In genomic region chr14:24211311-24211710, GRCh38 we compare ENCODE assay signal across 18 cellular contexts. TPM values are rescaled to one million over a fixed set of nuclear protein-coding genes. Genes with fewer than 3 reads are reported as not detected.
DNase-seq lines count a peak whose midpoint lies in the region; ATAC-seq, FAIRE-seq and TF ChIP-seq lines count a peak whose summit lies in the region.
"Had no signal": no experiment of that assay in that cellular context is flagged by ENCODE, and none has a peak within 500 bp of the region (broad histone marks: within the 10 kb centered on the region; RNA-seq: fewer than 3 reads in every experiment).

No MANE protein-coding gene starts in this region.

- peak overlapping the region; percentile 95 for H3K27ac Mint-ChIP-seq in activated naive CD4-positive, alpha-beta T cell treated with anti-CD3 and anti-CD28 coated beads, Interleukin-2, amount 10 ng/mL, durations not matched to agents 7 days and 5 days
- H3K27ac Mint-ChIP-seq in WTC11, result peak overlapping the region; percentile 60
- H3K27ac Mint-ChIP-seq in stimulated activated memory B cell treated with anti-CD40 and anti-IgM and Interleukin-4, amounts not matched to agents 10 μg/mL and 1 μg/mL and 100 μg/mL, for 72 hours, result peak overlapping the region; percentile 94

- POLR2A ChIA-PET in WTC11 (lab: Charles Lee), result interaction anchor here (1.6 kb wide), 1 partner anchor 16 kb away, joined by 4 read pairs; the partner anchor contains the start of gene TM9SF1

- peaks cover 6% of the 10 kb centered on the region for H3K27me3 Mint-ChIP-seq in activated naive CD4-positive, alpha-beta T cell treated with anti-CD3 and anti-CD28 coated beads, Interleukin-2, amount 10 ng/mL, durations not matched to agents 7 days and 5 days
- H3K27me3 Mint-ChIP-seq in WTC11 (ENCODE audit: low read depth), result no peaks in the 10 kb centered on the region; the same call in 1 of the 2 replicates
- no peaks in the 10 kb centered on the region for H3K27me3 Mint-ChIP-seq in stimulated activated memory B cell treated with anti-CD40 and anti-IgM and Interleukin-4, amounts not matched to agents 10 μg/mL and 1 μg/mL and 100 μg/mL, for 72 hours

- no peak for DNase-seq in activated naive CD4-positive, alpha-beta T cell treated with anti-CD3 and anti-CD28 coated beads, Interleukin-2, amount 10 ng/mL, durations not matched to agents 7 days and 5 days
- DNase-seq in activated naive CD4-positive, alpha-beta T cell treated with anti-CD3 and anti-CD28 coated beads, Interleukin-2, amount 50 U/mL, for 16 hours, result no peak
- DNase-seq in WTC11 (ENCODE audit: low spot score) (no peak), left lobe of liver (ENCODE audit: low spot score) (peak; percentile 30), NCI-H1092 (lab: John Stamatoyannopoulos, UW) (no peak), urothelium cell line (ENCODE audit: low spot score) (no peak)
- DNase-seq in stimulated activated CD4-positive, alpha-beta T cell treated with anti-CD3 and anti-CD28 coated beads, Interleukin-1b, Interleukin-23, amount 100 ng/mL, for 48 hours, result no peak
- DNase-seq: activated CD4-positive, CD25-positive, alpha-beta regulatory T cell treated with anti-CD3 and anti-CD28 coated beads, Interleukin-2, amount 50 U/mL, for 72 hours; dorsolateral prefrontal cortex; esophagus squamous epithelium; heart left ventricle; islet precursor cell; midbrain; NCI-H1105 treated with DMSO at 0.1 percent for 48 hours; NCI-H2171 had no signal

- CTCF ChIA-PET in activated naive CD4-positive, alpha-beta T cell treated with anti-CD3 and anti-CD28 coated beads, Interleukin-2, amount 10 ng/mL, durations not matched to agents 7 days and 5 days (lab: Charles Lee), result interaction anchor here (1.1 kb wide), 1 partner anchor 153 kb away, joined by 3 read pairs; no protein-coding TSS in a partner anchor
- CTCF ChIA-PET in WTC11 (lab: Charles Lee), result no interaction called here

- peaks cover 70% of the 10 kb centered on the region for H3K4me1 Mint-ChIP-seq in activated naive CD4-positive, alpha-beta T cell treated with anti-CD3 and anti-CD28 coated beads, Interleukin-2, amount 10 ng/mL, durations not matched to agents 7 days and 5 days
- peaks cover 22% of the 10 kb centered on the region for H3K4me1 Mint-ChIP-seq in WTC11
- H3K4me1 Mint-ChIP-seq in stimulated activated memory B cell treated with anti-CD40 and anti-IgM and Interleukin-4, amounts not matched to agents 10 μg/mL and 1 μg/mL and 100 μg/mL, for 72 hours, result peaks cover 60% of the 10 kb centered on the region

- H3K36me3 Mint-ChIP-seq in activated naive CD4-positive, alpha-beta T cell treated with anti-CD3 and anti-CD28 coated beads, Interleukin-2, amount 10 ng/mL, durations not matched to agents 7 days and 5 days, result peaks cover 63% of the 10 kb centered on the region
- peaks cover 45% of the 10 kb centered on the region for H3K36me3 Mint-ChIP-seq in WTC11
- peaks cover 43% of the 10 kb centered on the region for H3K36me3 Mint-ChIP-seq in stimulated activated memory B cell treated with anti-CD40 and anti-IgM and Interleukin-4, amounts not matched to agents 10 μg/mL and 1 μg/mL and 100 μg/mL, for 72 hours

- H3K9me3 Mint-ChIP-seq in activated naive CD4-positive, alpha-beta T cell treated with anti-CD3 and anti-CD28 coated beads, Interleukin-2, amount 10 ng/mL, durations not matched to agents 7 days and 5 days, result no peaks in the 10 kb centered on the region
- no peaks in the 10 kb centered on the region for H3K9me3 Mint-ChIP-seq in WTC11
- no peaks in the 10 kb centered on the region for H3K9me3 Mint-ChIP-seq in stimulated activated memory B cell treated with anti-CD40 and anti-IgM and Interleukin-4, amounts not matched to agents 10 μg/mL and 1 μg/mL and 100 μg/mL, for 72 hours

- peak overlapping the region; percentile 81 for H3K4me3 Mint-ChIP-seq in activated naive CD4-positive, alpha-beta T cell treated with anti-CD3 and anti-CD28 coated beads, Interleukin-2, amount 10 ng/mL, durations not matched to agents 7 days and 5 days
- peak overlapping the region; percentile 96; the same call in 1 of the 2 replicates for H3K4me3 Mint-ChIP-seq in WTC11
- no peak overlapping the region for H3K4me3 Mint-ChIP-seq in stimulated activated memory B cell treated with anti-CD40 and anti-IgM and Interleukin-4, amounts not matched to agents 10 μg/mL and 1 μg/mL and 100 μg/mL, for 72 hours

- no peak for FAIRE-seq in urothelium cell line (lab: Jason Lieb, UNC)
- FAIRE-seq: K562 had no signal

- ATAC-seq in WTC11 (no peak), left lobe of liver (no peak)
- ATAC-seq in stimulated activated memory B cell treated with anti-CD40 and anti-IgM and Interleukin-4, amounts not matched to agents 10 μg/mL and 1 μg/mL and 100 μg/mL, for 72 hours, result no peak
- ATAC-seq: heart left ventricle, K562 had no signal

- no peak for TF ChIP-seq CTCF in WTC11 (IDR thresholded peaks at IDR 0.05)

TF ChIP-seq in WTC11, 78 proteins besides CTCF, POLR2A, EP300 and RAD21:
- TF ChIP-seq FOXP1 (CRISPR knock-in tag; IDR thresholded peaks at IDR 0.05; ENCODE audit: borderline replicate concordance), result no peak
- TF ChIP-seq, protein P1, sequence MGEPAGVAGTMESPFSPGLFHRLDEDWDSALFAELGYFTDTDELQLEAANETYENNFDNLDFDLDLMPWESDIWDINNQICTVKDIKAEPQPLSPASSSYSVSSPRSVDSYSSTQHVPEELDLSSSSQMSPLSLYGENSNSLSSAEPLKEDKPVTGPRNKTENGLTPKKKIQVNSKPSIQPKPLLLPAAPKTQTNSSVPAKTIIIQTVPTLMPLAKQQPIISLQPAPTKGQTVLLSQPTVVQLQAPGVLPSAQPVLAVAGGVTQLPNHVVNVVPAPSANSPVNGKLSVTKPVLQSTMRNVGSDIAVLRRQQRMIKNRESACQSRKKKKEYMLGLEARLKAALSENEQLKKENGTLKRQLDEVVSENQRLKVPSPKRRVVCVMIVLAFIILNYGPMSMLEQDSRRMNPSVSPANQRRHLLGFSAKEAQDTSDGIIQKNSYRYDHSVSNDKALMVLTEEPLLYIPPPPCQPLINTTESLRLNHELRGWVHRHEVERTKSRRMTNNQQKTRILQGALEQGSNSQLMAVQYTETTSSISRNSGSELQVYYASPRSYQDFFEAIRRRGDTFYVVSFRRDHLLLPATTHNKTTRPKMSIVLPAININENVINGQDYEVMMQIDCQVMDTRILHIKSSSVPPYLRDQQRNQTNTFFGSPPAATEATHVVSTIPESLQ (CRISPR knock-in tag; IDR thresholded peaks at IDR 0.05), result no peak
- TF ChIP-seq, protein P2, sequence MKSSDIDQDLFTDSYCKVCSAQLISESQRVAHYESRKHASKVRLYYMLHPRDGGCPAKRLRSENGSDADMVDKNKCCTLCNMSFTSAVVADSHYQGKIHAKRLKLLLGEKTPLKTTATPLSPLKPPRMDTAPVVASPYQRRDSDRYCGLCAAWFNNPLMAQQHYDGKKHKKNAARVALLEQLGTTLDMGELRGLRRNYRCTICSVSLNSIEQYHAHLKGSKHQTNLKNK (CRISPR knock-in tag; IDR thresholded peaks at IDR 0.05), result no peak
TF ChIP-seq in WTC11: peak in this region for 0.

RNA-seq across cellular contexts. Expression of gene CHMP4A, which starts 2.0 kb away (rescaled TPM):
- total RNA-seq in WTC11 (2021) (32.7 to 38.5 TPM (median 36.5 TPM) in 3 replicates), left lobe of liver (14.4 TPM)

RNA-seq across cellular contexts. Expression of gene MDP1, which starts 4.6 kb away (rescaled TPM):
- total RNA-seq in WTC11 (2021) (12.6 to 18.4 TPM (median 16.9 TPM) in 3 replicates), left lobe of liver (5.0 TPM)

RNA-seq across cellular contexts. Expression of gene TSSK4, which starts 5.8 kb away (rescaled TPM):
- total RNA-seq in WTC11 (2021) (0.13 to 0.16 TPM in 2 of 3 replicates, not detected in the other), left lobe of liver (0.35 TPM)
- total RNA-seq: esophagus squamous epithelium, K562, RPMI7951 had no signal

RNA-seq across cellular contexts. Expression of gene TM9SF1, which starts 16.1 kb away (rescaled TPM):
- total RNA-seq in WTC11 (2021), result 27.9 to 29.2 TPM (median 28.4 TPM) in 3 replicates
- total RNA-seq in left lobe of liver, result 47.1 TPM

RNA-seq across cellular contexts. Expression of gene NEDD8, which starts 20.9 kb away (rescaled TPM):
- 218 to 233 TPM (median 221 TPM) in 3 replicates for total RNA-seq in WTC11 (2021)
- total RNA-seq in left lobe of liver, result 66.7 TPM
